ENCODE assay signal across 29 cellular contexts in the genomic region with DNA sequence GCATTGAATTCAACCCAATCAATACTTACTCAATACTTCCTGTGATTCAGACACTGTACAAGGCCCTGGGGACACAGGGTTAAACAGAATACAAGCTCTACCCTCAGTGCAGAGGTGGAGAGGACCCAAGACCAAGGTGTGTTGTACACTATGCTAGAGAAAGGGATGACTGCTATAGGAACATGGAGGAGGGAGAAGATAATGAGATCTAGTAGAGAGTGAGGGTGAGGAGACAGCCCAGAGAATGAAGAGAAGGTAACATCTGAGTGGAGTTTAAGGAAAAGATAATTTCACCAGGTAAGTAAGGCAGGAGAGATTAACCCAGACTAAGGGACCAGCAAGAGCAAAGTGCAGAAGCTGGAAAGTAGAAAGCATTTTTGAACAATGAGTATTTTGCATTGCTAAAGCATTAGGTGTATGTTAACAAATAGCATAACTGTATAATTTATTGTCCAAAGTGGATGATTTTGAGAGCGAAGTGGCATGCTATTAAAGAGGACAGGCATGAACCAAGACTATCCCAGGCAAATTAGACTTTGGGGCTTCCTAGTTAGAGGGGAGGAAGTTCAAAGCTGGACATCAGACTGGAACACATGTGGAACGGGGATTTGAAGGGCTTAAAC.
A peak's percentile ranks its signal among the peaks of the same experiment; 100 is the strongest.
DNase-seq lines count a peak whose midpoint lies in the region; ATAC-seq, FAIRE-seq and TF ChIP-seq lines count a peak whose summit lies in the region.
"Had no signal": no experiment of that assay in that cellular context is flagged by ENCODE, and none has a peak within 500 bp of the region (broad histone marks: within the 10 kb centered on the region; RNA-seq: fewer than 3 reads in every experiment).

No MANE protein-coding gene starts in this region.

- no peaks in the 10 kb centered on the region for H3K9me1 ChIP-seq in keratinocyte (ENCODE audit: control insufficient read depth, extremely low read depth, insufficient read depth, low read length)

- H3K27ac ChIP-seq in keratinocyte (ENCODE audit: control insufficient read depth, insufficient read depth, low read length) (no peak overlapping the region), uterus (no peak overlapping the region)
- H3K27ac ChIP-seq: body of pancreas, lower lobe of right lung, SK-N-MC, upper lobe of left lung, VCaP had no signal

- FAIRE-seq in keratinocyte (lab: Jason Lieb, UNC), result no peak
- FAIRE-seq: endothelial cell of umbilical vein, G401.6 had no signal

- no peak for ATAC-seq in GM18519 (IDR thresholded peaks at IDR 0.05; ENCODE audit: low FRiP score, unreplicated experiment)
- ATAC-seq: activated naive CD8-positive, alpha-beta T cell treated with anti-CD3 and anti-CD28 coated beads, Interleukin-2, amount 50 U/mL, for 24 hours; body of pancreas; CD8-positive, alpha-beta T cell; lower lobe of right lung; mucosa of descending colon; natural killer cell treated with Interleukin-12 subunit alpha and Interleukin-12 subunit beta and Interleukin-15 and Interleukin-18, amount 100 ng/mL, for 72 hours; right cardiac atrium had no signal

- no peaks in the 10 kb centered on the region for H3K36me3 ChIP-seq in keratinocyte (ENCODE audit: control insufficient read depth in 2 of 2, extremely low read depth in 1 of 2, insufficient read depth in 2 of 2, low read length in 2 of 2)
- no peaks in the 10 kb centered on the region for H3K36me3 ChIP-seq in uterus
- H3K36me3 ChIP-seq: HAP-1, lower lobe of right lung, upper lobe of left lung had no signal

- no peaks in the 10 kb centered on the region for H3K79me2 ChIP-seq in keratinocyte (ENCODE audit: control insufficient read depth, insufficient read depth, low read length)

- TF ChIP-seq CTCF in keratinocyte (optimal IDR thresholded peaks at IDR 0.05 in 1 of 3, IDR thresholded peaks at IDR 0.05 in 1 of 3, conservative IDR thresholded peaks at IDR 0.05 in 1 of 3; ENCODE audit: extremely low read depth in 1 of 3, insufficient read depth in 2 of 3, low read length in 3 of 3) (no peak), uterus (IDR thresholded peaks at IDR 0.05) (no peak)

- dilution Hi-C loops in keratinocyte (cut with MboI; ENCODE audit: extremely low pct_ligation_motif_present, low sequenced_read_pairs), result no loop called here

- H3K27me3 ChIP-seq in keratinocyte (ENCODE audit: control insufficient read depth, extremely low read depth, insufficient read depth, low read length), result no peaks in the 10 kb centered on the region
- H3K27me3 ChIP-seq in uterus, result no peaks in the 10 kb centered on the region
- H3K27me3 ChIP-seq: body of pancreas, upper lobe of left lung had no signal

- DNase-seq in EL (peak; percentile 69), RPMI7951 (ENCODE audit: low read depth) (peak; percentile 18), keratinocyte (ENCODE audit: low read depth, low spot score) (no peak), T1000 (lab: John Stamatoyannopoulos, UW) (no peak), uterus (no peak), NOMO-1 treated with dmso at 0.1 percent for 144 hours (lab: John Stamatoyannopoulos, UW; ENCODE audit: unreplicated experiment) (no peak)
- DNase-seq: activated CD4-positive, alpha-beta T cell treated with anti-CD3 and anti-CD28 coated beads for 48 hours; activated gamma-delta T cell treated with Interleukin-2 at 50 U/mL for 16 hours; activated naive CD8-positive, alpha-beta T cell treated with anti-CD3 and anti-CD28 coated beads, Interleukin-2, amount 50 U/mL, for 24 hours; activated T-cell treated with anti-CD3 and anti-CD28 coated beads, Interleukin-2, amount 50 U/mL, for 24 hours; body of pancreas; CD8-positive, alpha-beta T cell; DMS153; glutamatergic neuron; KBM-7; lower lobe of right lung; mucosa of descending colon; NCI-H748 treated with DMSO at 0.1 percent for 48 hours; right cardiac atrium; stimulated activated CD4-positive, alpha-beta T cell treated with anti-CD3 and anti-CD28 coated beads, Interleukin-4, amount 100 ng/mL, for 1 hour; T-helper 2 cell; upper lobe of left lung had no signal

- H3K9me3 ChIP-seq in keratinocyte (ENCODE audit: control insufficient read depth, low read depth, low read length) (no peaks in the 10 kb centered on the region), uterus (no peaks in the 10 kb centered on the region)
- H3K9me3 ChIP-seq: body of pancreas, HAP-1, lower lobe of right lung, mucosa of descending colon, upper lobe of left lung had no signal

- H3K4me3 ChIP-seq in keratinocyte (ENCODE audit: control insufficient read depth in 2 of 3, extremely low read depth in 1 of 3, insufficient read depth in 2 of 3, low read depth in 1 of 3, low read length in 3 of 3), result no peak overlapping the region
- no peak overlapping the region for H3K4me3 ChIP-seq in uterus
- H3K4me3 ChIP-seq: body of pancreas, HAP-1, lower lobe of right lung, mucosa of descending colon, SK-N-MC, upper lobe of left lung had no signal

- no peak for TF ChIP-seq POLR2A in uterus (IDR thresholded peaks at IDR 0.05)

- no peak overlapping the region for H2AFZ ChIP-seq in keratinocyte (ENCODE audit: control insufficient read depth, low read length)

- H3K9ac ChIP-seq in keratinocyte (ENCODE audit: control insufficient read depth, extremely low read depth, insufficient read depth, low read length), result no peak overlapping the region

- intact Hi-C loops in uterus (cut with DNase I; ENCODE audit: low total_unique reads), result no loop called here

- H3K4me1 ChIP-seq in keratinocyte (ENCODE audit: control insufficient read depth, extremely low read depth, insufficient read depth, low read length), result peaks cover 26% of the 10 kb centered on the region
- no peaks in the 10 kb centered on the region for H3K4me1 ChIP-seq in uterus
- H3K4me1 ChIP-seq: HAP-1 had no signal

- H3K4me2 ChIP-seq in keratinocyte (ENCODE audit: control insufficient read depth, extremely low read depth, insufficient read depth, low read depth, low read length), result peak overlapping the region; percentile 0

- no peaks in the 10 kb centered on the region for H4K20me1 ChIP-seq in keratinocyte (ENCODE audit: control insufficient read depth, extremely low read depth, insufficient read depth, low read length)

Comparison
In these comparisons a context has a peak if more than half of its experiments do, and no peak if none do; other contexts are left out.
1. DNase-seq: peak in EL (single experiment) and RPMI7951 (single experiment); none in keratinocyte (single experiment), T1000 (single experiment), uterus (0 of 2) and NOMO-1 treated with dmso at 0.1 percent for 144 hours (single experiment).